In genomic region chr13:94535775-94536174, GRCh38 we compare ENCODE assay signal across 16 cellular contexts. TPM values are rescaled to one million over a fixed set of nuclear protein-coding genes. Genes with fewer than 3 reads are reported as not detected.
DNase-seq lines count a peak whose midpoint lies in the region; ATAC-seq and TF ChIP-seq lines count a peak whose summit lies in the region.
"Had no signal": no experiment of that assay in that cellular context is flagged by ENCODE, and none has a peak within 500 bp of the region (broad histone marks: within the 10 kb centered on the region; RNA-seq: fewer than 3 reads in every experiment).

No MANE protein-coding gene starts in this region.

- H3K27ac ChIP-seq in KOPT-K1 (ENCODE audit: low read depth, low read length, poor library complexity, severe bottlenecking): peak overlapping the region; percentile 22
- H3K27ac ChIP-seq: A549, C4-2B, GM23248 had no signal

- no peak for TF ChIP-seq CTCF in activated CD8-positive, alpha-beta T cell treated with anti-CD3 and anti-CD28 coated beads for 36 hours (IDR thresholded peaks at IDR 0.05)

- H3K27ac Mint-ChIP-seq in activated CD8-positive, alpha-beta T cell treated with anti-CD3 and anti-CD28 coated beads for 36 hours: peak overlapping the region; percentile 16
- no peak overlapping the region for H3K27ac Mint-ChIP-seq in activated naive CD8-positive, alpha-beta T cell treated with anti-CD3 and anti-CD28 coated beads, Interleukin-2, amount 50 U/mL, for 24 hours
- no peak overlapping the region for H3K27ac Mint-ChIP-seq in activated CD4-positive, alpha-beta T cell treated with anti-CD3 and anti-CD28 coated beads, Interleukin-2, amount 10 ng/mL, durations not matched to agents 7 days and 5 days
- H3K27ac Mint-ChIP-seq: CD4-positive, alpha-beta memory T cell; H9 had no signal

- peaks cover 11% of the 10 kb centered on the region for H3K4me1 Mint-ChIP-seq in activated CD8-positive, alpha-beta T cell treated with anti-CD3 and anti-CD28 coated beads for 36 hours (ENCODE audit: low read depth)
- H3K4me1 Mint-ChIP-seq in activated naive CD8-positive, alpha-beta T cell treated with anti-CD3 and anti-CD28 coated beads, Interleukin-2, amount 50 U/mL, for 24 hours: peaks cover 8% of the 10 kb centered on the region
- H3K4me1 Mint-ChIP-seq in activated CD4-positive, alpha-beta T cell treated with anti-CD3 and anti-CD28 coated beads, Interleukin-2, amount 10 ng/mL, durations not matched to agents 7 days and 5 days: peaks cover 12% of the 10 kb centered on the region

- ATAC-seq in activated CD8-positive, alpha-beta T cell treated with anti-CD3 and anti-CD28 coated beads for 36 hours: peak; percentile 45
- ATAC-seq in activated naive CD8-positive, alpha-beta T cell treated with anti-CD3 and anti-CD28 coated beads, Interleukin-2, amount 50 U/mL, for 24 hours: peak; percentile 28
- ATAC-seq: A549 had no signal

- peaks cover 1% of the 10 kb centered on the region for H3K9me3 Mint-ChIP-seq in activated CD8-positive, alpha-beta T cell treated with anti-CD3 and anti-CD28 coated beads for 36 hours
- H3K9me3 Mint-ChIP-seq in activated naive CD8-positive, alpha-beta T cell treated with anti-CD3 and anti-CD28 coated beads, Interleukin-2, amount 50 U/mL, for 24 hours: no peaks in the 10 kb centered on the region
- no peaks in the 10 kb centered on the region for H3K9me3 Mint-ChIP-seq in activated CD4-positive, alpha-beta T cell treated with anti-CD3 and anti-CD28 coated beads, Interleukin-2, amount 10 ng/mL, durations not matched to agents 7 days and 5 days

- no peak for DNase-seq in activated CD8-positive, alpha-beta T cell treated with anti-CD3 and anti-CD28 coated beads for 36 hours
- DNase-seq in activated naive CD8-positive, alpha-beta T cell treated with anti-CD3 and anti-CD28 coated beads, Interleukin-2, amount 50 U/mL, for 24 hours: no peak
- DNase-seq in GOT3 (lab: John Stamatoyannopoulos, UW) (no peak), hypothalamus (lab: John Stamatoyannopoulos, UW) (no peak), NCI-H2227 (lab: John Stamatoyannopoulos, UW; ENCODE audit: unreplicated experiment) (no peak)
- no peak for DNase-seq in activated CD4-positive, alpha-beta T cell treated with anti-CD3 and anti-CD28 coated beads, Interleukin-2, amount 10 ng/mL, durations not matched to agents 7 days and 5 days
- DNase-seq: BE2C; Caco-2; CD4-positive, alpha-beta memory T cell; GM23248; H9; IMR-90 had no signal

- CTCF ChIA-PET in activated CD8-positive, alpha-beta T cell treated with anti-CD3 and anti-CD28 coated beads for 36 hours (lab: Charles Lee): interaction anchor here (1.1 to 1.2 kb wide), 2 partner anchors 49 to 100 kb away, joined by 3 read pairs; no protein-coding TSS in a partner anchor
- CTCF ChIA-PET in activated CD4-positive, alpha-beta T cell treated with anti-CD3 and anti-CD28 coated beads, Interleukin-2, amount 10 ng/mL, durations not matched to agents 7 days and 5 days (lab: Charles Lee): no interaction called here

- no peaks in the 10 kb centered on the region for H3K27me3 Mint-ChIP-seq in activated CD8-positive, alpha-beta T cell treated with anti-CD3 and anti-CD28 coated beads for 36 hours
- H3K27me3 Mint-ChIP-seq in activated naive CD8-positive, alpha-beta T cell treated with anti-CD3 and anti-CD28 coated beads, Interleukin-2, amount 50 U/mL, for 24 hours: no peaks in the 10 kb centered on the region
- H3K27me3 Mint-ChIP-seq in activated CD4-positive, alpha-beta T cell treated with anti-CD3 and anti-CD28 coated beads, Interleukin-2, amount 10 ng/mL, durations not matched to agents 7 days and 5 days: peaks cover 4% of the 10 kb centered on the region

- H3K9me3 ChIP-seq in KOPT-K1 (ENCODE audit: insufficient read depth, low read length, poor library complexity, severe bottlenecking): no peaks in the 10 kb centered on the region
- H3K9me3 ChIP-seq: A549, BE2C had no signal

- H3K36me3 ChIP-seq in KOPT-K1 (ENCODE audit: insufficient read depth, low read length): no peaks in the 10 kb centered on the region
- H3K36me3 ChIP-seq: BE2C had no signal

- H3K36me3 Mint-ChIP-seq in activated CD8-positive, alpha-beta T cell treated with anti-CD3 and anti-CD28 coated beads for 36 hours (ENCODE audit: low read depth): no peaks in the 10 kb centered on the region
- no peaks in the 10 kb centered on the region for H3K36me3 Mint-ChIP-seq in activated naive CD8-positive, alpha-beta T cell treated with anti-CD3 and anti-CD28 coated beads, Interleukin-2, amount 50 U/mL, for 24 hours (ENCODE audit: low read depth)
- no peaks in the 10 kb centered on the region for H3K36me3 Mint-ChIP-seq in activated CD4-positive, alpha-beta T cell treated with anti-CD3 and anti-CD28 coated beads, Interleukin-2, amount 10 ng/mL, durations not matched to agents 7 days and 5 days (ENCODE audit: low read depth)
- H3K36me3 Mint-ChIP-seq: CD4-positive, alpha-beta memory T cell had no signal

- POLR2A ChIA-PET in activated CD8-positive, alpha-beta T cell treated with anti-CD3 and anti-CD28 coated beads for 36 hours (lab: Charles Lee): interaction anchor here (1.0 to 1.5 kb wide), 2 partner anchors 13 to 60 kb away, joined by 3 to 5 read pairs; partner anchors contain the start of gene TGDS
- POLR2A ChIA-PET in activated CD4-positive, alpha-beta T cell treated with anti-CD3 and anti-CD28 coated beads, Interleukin-2, amount 10 ng/mL, durations not matched to agents 7 days and 5 days (lab: Charles Lee): interaction anchor here (0.6 kb wide), 1 partner anchor 730 kb away, joined by 3 read pairs; no protein-coding TSS in a partner anchor

- no peak overlapping the region for H3K4me3 Mint-ChIP-seq in activated CD8-positive, alpha-beta T cell treated with anti-CD3 and anti-CD28 coated beads for 36 hours
- H3K4me3 Mint-ChIP-seq in activated naive CD8-positive, alpha-beta T cell treated with anti-CD3 and anti-CD28 coated beads, Interleukin-2, amount 50 U/mL, for 24 hours: no peak overlapping the region
- no peak overlapping the region for H3K4me3 Mint-ChIP-seq in activated CD4-positive, alpha-beta T cell treated with anti-CD3 and anti-CD28 coated beads, Interleukin-2, amount 10 ng/mL, durations not matched to agents 7 days and 5 days
- H3K4me3 Mint-ChIP-seq: CD4-positive, alpha-beta memory T cell; H9 had no signal

- intact Hi-C loops in activated CD8-positive, alpha-beta T cell treated with anti-CD3 and anti-CD28 coated beads for 36 hours (cut with micrococcal nuclease): no loop called here

RNA-seq across cellular contexts. Expression of gene DCT, which starts 56.3 kb away (rescaled TPM):
- total RNA-seq in activated CD8-positive, alpha-beta T cell treated with anti-CD3 and anti-CD28 coated beads for 36 hours: under 1 TPM in 1 of 2 experiments, not detected in 1; 0.07 TPM
- under 1 TPM; 0.15 to 0.20 TPM for total RNA-seq in activated CD4-positive, alpha-beta T cell treated with anti-CD3 and anti-CD28 coated beads, Interleukin-2, amount 10 ng/mL, durations not matched to agents 7 days and 5 days
- total RNA-seq: Caco-2, GM23248, H9, HT-29, IMR-90 had no signal
